Comparison of ENCODE assay signal across 10 cellular contexts in genomic region chr16:19131809-19132777, GRCh38. TPM values are rescaled to one million over a fixed set of nuclear protein-coding genes. Genes with fewer than 3 reads are reported as not detected.
A peak's percentile ranks its signal among the peaks of the same experiment; 100 is the strongest.
DNase-seq lines count a peak whose midpoint lies in the region; ATAC-seq, FAIRE-seq and TF ChIP-seq lines count a peak whose summit lies in the region.
"Had no signal": no experiment of that assay in that cellular context is flagged by ENCODE, and none has a peak within 500 bp of the region (broad histone marks: within the 10 kb centered on the region; RNA-seq: fewer than 3 reads in every experiment).

No MANE protein-coding gene starts in this region.

- intact Hi-C loops in activated T-helper 2 cell treated with anti-CD3 and anti-CD28 coated beads, Interferon-gamma antibody, Interleukin-2, Interleukin-4, amounts not matched to agents 10 μg/mL and 5 μg/mL and 100 μg/mL, durations not matched to agents 14 hours and 24 hours and 36 hours (cut with micrococcal nuclease) = loop anchor here (2.0 kb wide), 1 partner anchor 15 kb away; no protein-coding TSS in a partner anchor

- no peaks in the 10 kb centered on the region for H3K9me2 ChIP-seq in hepatocyte (replicated peaks; ENCODE audit: insufficient read depth)

- H3K27ac Mint-ChIP-seq in activated T-helper 2 cell treated with anti-CD3 and anti-CD28 coated beads, Interferon-gamma antibody, Interleukin-2, Interleukin-4, amounts not matched to agents 10 μg/mL and 5 μg/mL and 100 μg/mL, durations not matched to agents 14 hours and 24 hours and 36 hours = peak overlapping the region; percentile 74
- peak overlapping the region; percentile 89 for H3K27ac Mint-ChIP-seq in stimulated activated effector memory CD8-positive, alpha-beta T cell treated with anti-CD3 and anti-CD28 coated beads, Interleukin-12 subunit alpha, Interleukin-12 subunit beta, amount 100 ng/mL, for 72 hours

- no peak overlapping the region for H3K4me3 Mint-ChIP-seq in activated T-helper 2 cell treated with anti-CD3 and anti-CD28 coated beads, Interferon-gamma antibody, Interleukin-2, Interleukin-4, amounts not matched to agents 10 μg/mL and 5 μg/mL and 100 μg/mL, durations not matched to agents 14 hours and 24 hours and 36 hours (ENCODE audit: low read depth)
- no peak overlapping the region for H3K4me3 Mint-ChIP-seq in stimulated activated effector memory CD8-positive, alpha-beta T cell treated with anti-CD3 and anti-CD28 coated beads, Interleukin-12 subunit alpha, Interleukin-12 subunit beta, amount 100 ng/mL, for 72 hours

- no peak overlapping the region for H3K4me3 ChIP-seq in hepatocyte
- H3K4me3 ChIP-seq: ovary had no signal

- no peaks in the 10 kb centered on the region for H3K9me3 ChIP-seq in hepatocyte (ENCODE audit: low read depth)
- H3K9me3 ChIP-seq: ovary had no signal

- H3K36me3 Mint-ChIP-seq in activated T-helper 2 cell treated with anti-CD3 and anti-CD28 coated beads, Interferon-gamma antibody, Interleukin-2, Interleukin-4, amounts not matched to agents 10 μg/mL and 5 μg/mL and 100 μg/mL, durations not matched to agents 14 hours and 24 hours and 36 hours (ENCODE audit: low read depth) = peaks cover 2% of the 10 kb centered on the region
- H3K36me3 Mint-ChIP-seq in stimulated activated effector memory CD8-positive, alpha-beta T cell treated with anti-CD3 and anti-CD28 coated beads, Interleukin-12 subunit alpha, Interleukin-12 subunit beta, amount 100 ng/mL, for 72 hours = no peaks in the 10 kb centered on the region

- peak overlapping the region; percentile 36 for H3K4me2 ChIP-seq in hepatocyte

- no peaks in the 10 kb centered on the region for H3K27me3 ChIP-seq in hepatocyte
- H3K27me3 ChIP-seq: ovary had no signal

- no peaks in the 10 kb centered on the region for H3K79me2 ChIP-seq in hepatocyte

- H3K4me1 ChIP-seq in hepatocyte (ENCODE audit: insufficient read depth) = peaks cover 35% of the 10 kb centered on the region

- no peak overlapping the region for H2AFZ ChIP-seq in hepatocyte

- peaks cover under 1% of the 10 kb centered on the region for H3K9me3 Mint-ChIP-seq in activated T-helper 2 cell treated with anti-CD3 and anti-CD28 coated beads, Interferon-gamma antibody, Interleukin-2, Interleukin-4, amounts not matched to agents 10 μg/mL and 5 μg/mL and 100 μg/mL, durations not matched to agents 14 hours and 24 hours and 36 hours
- H3K9me3 Mint-ChIP-seq in stimulated activated effector memory CD8-positive, alpha-beta T cell treated with anti-CD3 and anti-CD28 coated beads, Interleukin-12 subunit alpha, Interleukin-12 subunit beta, amount 100 ng/mL, for 72 hours = no peaks in the 10 kb centered on the region

- no peaks in the 10 kb centered on the region for H3K36me3 ChIP-seq in hepatocyte (replicated peaks; ENCODE audit: insufficient read depth, low read depth)
- H3K36me3 ChIP-seq: ovary had no signal

- no peaks in the 10 kb centered on the region for H3K27me3 Mint-ChIP-seq in activated T-helper 2 cell treated with anti-CD3 and anti-CD28 coated beads, Interferon-gamma antibody, Interleukin-2, Interleukin-4, amounts not matched to agents 10 μg/mL and 5 μg/mL and 100 μg/mL, durations not matched to agents 14 hours and 24 hours and 36 hours (ENCODE audit: low read depth)

- TF ChIP-seq CTCF in hepatocyte (IDR thresholded peaks at IDR 0.05; ENCODE audit: poor library complexity) = no peak

- TF ChIP-seq POLR2A in GM12892 (IDR thresholded peaks at IDR 0.05; ENCODE audit: low read depth, low read length) = no peak

- no peaks in the 10 kb centered on the region for H4K20me1 ChIP-seq in hepatocyte (ENCODE audit: insufficient read depth, poor library complexity, severe bottlenecking)

- peak; percentile 57 for FAIRE-seq in GM12892 (lab: Jason Lieb, UNC)

- H3K4me1 Mint-ChIP-seq in activated T-helper 2 cell treated with anti-CD3 and anti-CD28 coated beads, Interferon-gamma antibody, Interleukin-2, Interleukin-4, amounts not matched to agents 10 μg/mL and 5 μg/mL and 100 μg/mL, durations not matched to agents 14 hours and 24 hours and 36 hours (ENCODE audit: low read depth) = peaks cover 45% of the 10 kb centered on the region
- peaks cover 39% of the 10 kb centered on the region for H3K4me1 Mint-ChIP-seq in stimulated activated effector memory CD8-positive, alpha-beta T cell treated with anti-CD3 and anti-CD28 coated beads, Interleukin-12 subunit alpha, Interleukin-12 subunit beta, amount 100 ng/mL, for 72 hours

- 98% methylated on average over 4 of the region's 4 CpGs for WGBS in hepatocyte (ENCODE audit: low lambda C conversion rate, missing lambda C conversion rate)

- H3K27ac ChIP-seq in hepatocyte = peak overlapping the region; percentile 78

- DNase-seq in GM12892 (ENCODE audit: insufficient read length) (no peak), hepatocyte (ENCODE audit: low spot score) (no peak), NOMO-1 (lab: John Stamatoyannopoulos, UW; ENCODE audit: unreplicated experiment in 2 of 2) (no peak), NCI-H2081 treated with DMSO at 0.1 percent for 48 hours (lab: John Stamatoyannopoulos, UW) (no peak)
- no peak for DNase-seq in activated T-helper 2 cell treated with anti-CD3 and anti-CD28 coated beads, Interferon-gamma antibody, Interleukin-2, Interleukin-4, amounts not matched to agents 10 μg/mL and 5 μg/mL and 100 μg/mL, durations not matched to agents 14 hours and 24 hours and 36 hours (ENCODE audit: low spot score)
- no peak for DNase-seq in stimulated activated effector memory CD8-positive, alpha-beta T cell treated with anti-CD3 and anti-CD28 coated beads, Interleukin-12 subunit alpha, Interleukin-12 subunit beta, amount 100 ng/mL, for 72 hours (ENCODE audit: low spot score in 2 of 2)
- DNase-seq in central memory CD4-positive, alpha-beta T cell = no peak
- DNase-seq: ovary had no signal

- ATAC-seq in stimulated activated effector memory CD8-positive, alpha-beta T cell treated with anti-CD3 and anti-CD28 coated beads, Interleukin-12 subunit alpha, Interleukin-12 subunit beta, amount 100 ng/mL, for 72 hours = no peak
- no peak for ATAC-seq in GM18867 (IDR thresholded peaks at IDR 0.05; ENCODE audit: unreplicated experiment)

RNA-seq across cellular contexts. Expression of gene ITPRIPL2, which starts 18.3 kb away (rescaled TPM):
- 1.7 TPM for polyA plus RNA-seq in GM12892 (2012; ENCODE audit: missing spikeins)
- 44.4 and 48.0 TPM in 2 replicates for total RNA-seq in activated T-helper 2 cell treated with anti-CD3 and anti-CD28 coated beads, Interferon-gamma antibody, Interleukin-2, Interleukin-4, amounts not matched to agents 10 μg/mL and 5 μg/mL and 100 μg/mL, durations not matched to agents 14 hours and 24 hours and 36 hours
- total RNA-seq in hepatocyte = 16.3 and 20.1 TPM in 2 replicates
- 8.6 and 10.3 TPM in 2 replicates for polyA plus RNA-seq in hepatocyte

RNA-seq across cellular contexts. Expression of gene SYT17, which starts 35.9 kb away (rescaled TPM):
- 6.9 TPM for polyA plus RNA-seq in GM12892 (2012; ENCODE audit: missing spikeins)
- 0.34 and 0.57 TPM in 2 replicates for total RNA-seq in activated T-helper 2 cell treated with anti-CD3 and anti-CD28 coated beads, Interferon-gamma antibody, Interleukin-2, Interleukin-4, amounts not matched to agents 10 μg/mL and 5 μg/mL and 100 μg/mL, durations not matched to agents 14 hours and 24 hours and 36 hours
- 4.3 and 6.7 TPM in 2 replicates for total RNA-seq in hepatocyte
- polyA plus RNA-seq in hepatocyte = 6.9 and 7.3 TPM in 2 replicates
- total RNA-seq: activated CD8-positive, alpha-beta memory T cell treated with anti-CD3 and anti-CD28 coated beads for 36 hours had no signal
